27 cellular contexts compared by ENCODE assay signal in genomic region chrY:19622392-19622791, GRCh38.
"Had no signal": no experiment of that assay in that cellular context is flagged by ENCODE, and none has a peak within 500 bp of the region (broad histone marks: within the 10 kb centered on the region; RNA-seq: fewer than 3 reads in every experiment).

No MANE protein-coding gene starts in this region.

- H3K27me3 ChIP-seq: right atrium auricular region, stomach, testis, thyroid gland, transverse colon, upper lobe of left lung, vagina had no signal

- H3K9me3 Mint-ChIP-seq: mesothelial cell of epicardium; nephron; neural crest cell; stimulated activated naive B cell treated with anti-CD40 and anti-IgM and Interleukin-4, amounts not matched to agents 10 μg/mL and 1 μg/mL and 100 μg/mL, for 72 hours had no signal

- H3K79me2 ChIP-seq: parathyroid adenoma had no signal

- H2AFZ ChIP-seq: parathyroid adenoma had no signal

- H3K4me1 ChIP-seq: left ventricle myocardium inferior, parathyroid adenoma, psoas muscle, right atrium auricular region, stomach, testis, thyroid gland, transverse colon, upper lobe of left lung, vagina had no signal

- H3K9me3 ChIP-seq: psoas muscle, right atrium auricular region, stomach, testis, thyroid gland, transverse colon, upper lobe of left lung, vagina had no signal

- H3K27ac ChIP-seq: left ventricle myocardium inferior, parathyroid adenoma, psoas muscle, right atrium auricular region, skin epidermis, stomach, testis, thyroid gland, transverse colon, upper lobe of left lung, vagina had no signal

- H3K27ac Mint-ChIP-seq: mesothelial cell of epicardium; nephron; stimulated activated naive B cell treated with anti-CD40 and anti-IgM and Interleukin-4, amounts not matched to agents 10 μg/mL and 1 μg/mL and 100 μg/mL, for 72 hours had no signal

- H3K36me3 ChIP-seq: left ventricle myocardium inferior, right atrium auricular region, stomach, thyroid gland, transverse colon, upper lobe of left lung, vagina had no signal

- H3K36me3 Mint-ChIP-seq: mesothelial cell of epicardium; naive B cell; stimulated activated naive B cell treated with anti-CD40 and anti-IgM and Interleukin-4, amounts not matched to agents 10 μg/mL and 1 μg/mL and 100 μg/mL, for 72 hours had no signal

- H3K4me3 ChIP-seq: left ventricle myocardium inferior, lung, psoas muscle, right atrium auricular region, skin epidermis, stomach, testis, thyroid gland, transverse colon, upper lobe of left lung, vagina had no signal

- DNase-seq: hypothalamus; islet precursor cell; left ventricle myocardium inferior; mesendoderm; naive B cell; occipital lobe; psoas muscle; stimulated activated CD4-positive, alpha-beta T cell treated with anti-CD3 and anti-CD28 coated beads, Interleukin-12 subunit alpha, Interleukin-12 subunit beta, amount 100 ng/mL, for 4 hours; stimulated activated CD4-positive, alpha-beta T cell treated with anti-CD3 and anti-CD28 coated beads, Interleukin-15, amount 100 ng/mL, for 24 hours; stimulated activated CD4-positive, alpha-beta T cell treated with anti-CD3 and anti-CD28 coated beads, Interleukin-2, amount 100 ng/mL, for 24 hours; stimulated activated CD4-positive, alpha-beta T cell treated with anti-CD3 and anti-CD28 coated beads, Interleukin-4, amount 100 ng/mL, for 1 hour; stimulated activated naive B cell treated with anti-CD40 and anti-IgM and Interleukin-4, amounts not matched to agents 10 μg/mL and 1 μg/mL and 100 μg/mL, for 72 hours; stimulated activated naive CD8-positive, alpha-beta T cell treated with anti-CD3 and anti-CD28 coated beads, Interleukin-15, Interleukin-2, amounts not matched to agents 100 U/mL and 50 U/mL, for 24 hours; stomach; testis; thyroid gland; transverse colon; upper lobe of left lung had no signal

- H3K4me1 Mint-ChIP-seq: mesothelial cell of epicardium; naive B cell; nephron; neural crest cell; stimulated activated naive B cell treated with anti-CD40 and anti-IgM and Interleukin-4, amounts not matched to agents 10 μg/mL and 1 μg/mL and 100 μg/mL, for 72 hours had no signal

- H3K4me3 Mint-ChIP-seq: mesothelial cell of epicardium; naive B cell; nephron; neural crest cell; stimulated activated naive B cell treated with anti-CD40 and anti-IgM and Interleukin-4, amounts not matched to agents 10 μg/mL and 1 μg/mL and 100 μg/mL, for 72 hours had no signal

- H3K9ac ChIP-seq: parathyroid adenoma had no signal

- ATAC-seq: psoas muscle; sciatic nerve; stimulated activated naive B cell treated with anti-CD40 and anti-IgM and Interleukin-4, amounts not matched to agents 10 μg/mL and 1 μg/mL and 100 μg/mL, for 72 hours; stimulated activated naive CD8-positive, alpha-beta T cell treated with anti-CD3 and anti-CD28 coated beads, Interleukin-15, Interleukin-2, amounts not matched to agents 100 U/mL and 50 U/mL, for 24 hours had no signal
